ENCODE assay signal across 27 cellular contexts in genomic region chr5:135162661-135163265, GRCh38.
A peak's percentile ranks its signal among the peaks of the same experiment; 100 is the strongest.
DNase-seq lines count a peak whose midpoint lies in the region; ATAC-seq, FAIRE-seq and TF ChIP-seq lines count a peak whose summit lies in the region.
"Had no signal": no experiment of that assay in that cellular context is flagged by ENCODE, and none has a peak within 500 bp of the region (broad histone marks: within the 10 kb centered on the region; RNA-seq: fewer than 3 reads in every experiment).

No MANE protein-coding gene starts in this region.

- peaks cover 85% of the 10 kb centered on the region for H3K27me3 Mint-ChIP-seq in H9 (ENCODE audit: low read depth)

- no peaks in the 10 kb centered on the region for H3K4me1 Mint-ChIP-seq in H9
- H3K4me1 Mint-ChIP-seq: naive B cell; stimulated activated memory B cell treated with anti-CD40 and anti-IgM and Interleukin-4, amounts not matched to agents 10 μg/mL and 1 μg/mL and 100 μg/mL, for 72 hours had no signal

- no peak overlapping the region for H3T11ph ChIP-seq in H9 (ENCODE audit: low read length)

- no peaks in the 10 kb centered on the region for H3K79me1 ChIP-seq in H9 (ENCODE audit: insufficient read depth, low read depth, low read length, poor library complexity, severe bottlenecking)

- H3K27me3 ChIP-seq in H9 (ENCODE audit: insufficient read depth, low read length), result peaks cover 2% of the 10 kb centered on the region; the same call in 1 of the 2 replicates
- H3K27me3 ChIP-seq in bronchial epithelial cell (ENCODE audit: control insufficient read depth, insufficient read depth, low read length), result no peaks in the 10 kb centered on the region
- H3K27me3 ChIP-seq: adrenal gland, gastrocnemius medialis had no signal

- no peaks in the 10 kb centered on the region; a peak in 1 of 5 replicates for H3K9me3 Mint-ChIP-seq in H9

- H2AFZ ChIP-seq in H9 (ENCODE audit: low read length), result no peak overlapping the region
- H2AFZ ChIP-seq: parathyroid adenoma had no signal

- no peak overlapping the region for H3K27ac ChIP-seq in H9 (ENCODE audit: insufficient read length, low read depth, low read length)
- H3K27ac ChIP-seq: adrenal gland, breast epithelium, epithelial cell of prostate, gastrocnemius medialis, parathyroid adenoma, thoracic aorta had no signal

- FAIRE-seq in bronchial epithelial cell (lab: Jason Lieb, UNC), result no peak
- FAIRE-seq: kidney had no signal

- H2AK5ac ChIP-seq in H9 (ENCODE audit: insufficient read length, low read length), result no peak overlapping the region

- H4K91ac ChIP-seq in H9 (ENCODE audit: insufficient read length, low read depth, low read length), result no peak overlapping the region

- H3K4me2 ChIP-seq in H9 (ENCODE audit: insufficient read depth, insufficient read length, low read length), result no peak overlapping the region

- no peaks in the 10 kb centered on the region for H4K20me1 ChIP-seq in H9 (ENCODE audit: control insufficient read depth, insufficient read depth, insufficient read length)

- no peak overlapping the region for H2BK15ac ChIP-seq in H9 (ENCODE audit: low read depth, low read length)

- H3K36me3 Mint-ChIP-seq in H9 (ENCODE audit: insufficient read depth in 1 of 3, low read depth in 3 of 3), result no peaks in the 10 kb centered on the region; a peak in 1 of 7 replicates

- no CpG with 5 or more reads among the region's 9 CpGs for WGBS in H9 (ENCODE audit: extremely low coverage, insufficient read length, low lambda C conversion rate)

- H3K4me3 ChIP-seq in AG10803 (ENCODE audit: low read length) (no peak overlapping the region), bronchial epithelial cell (ENCODE audit: low read depth, low read length) (no peak overlapping the region)
- H3K4me3 ChIP-seq: adrenal gland, breast epithelium, gastrocnemius medialis, lung, thoracic aorta had no signal

- ATAC-seq in HG03442 (IDR thresholded peaks at IDR 0.05; ENCODE audit: unreplicated experiment) (no peak), GM19467 (IDR thresholded peaks at IDR 0.05; ENCODE audit: unreplicated experiment) (no peak)
- ATAC-seq: gastrocnemius medialis; stimulated activated memory B cell treated with anti-CD40 and anti-IgM and Interleukin-4, amounts not matched to agents 10 μg/mL and 1 μg/mL and 100 μg/mL, for 72 hours had no signal

- H3K79me2 ChIP-seq in H9 (ENCODE audit: insufficient read depth, low read length), result no peaks in the 10 kb centered on the region
- H3K79me2 ChIP-seq: parathyroid adenoma had no signal

- no peak overlapping the region for H3K23ac ChIP-seq in H9 (ENCODE audit: insufficient read length, low read depth, low read length)

- TF ChIP-seq CTCF in AG10803 (conservative IDR thresholded peaks at IDR 0.05; ENCODE audit: low read length) (peak; percentile 29), H9 (conservative IDR thresholded peaks at IDR 0.05) (peak; percentile 40; the same call in 2 of the 3 replicates), bronchial epithelial cell (IDR thresholded peaks at IDR 0.05; ENCODE audit: insufficient read depth, low read length, severe bottlenecking) (peak; percentile 15)

- no peak overlapping the region for H3K56ac ChIP-seq in H9 (ENCODE audit: insufficient read length, low read depth, low read length)

- H3K14ac ChIP-seq in H9 (ENCODE audit: insufficient read depth, low read length), result 0 out of 2 replicates have a peak overlapping the region, but pooled peaks have one; percentile 11

- H3K4me1 ChIP-seq in H9 (ENCODE audit: insufficient read depth, low read length), result no peaks in the 10 kb centered on the region
- H3K4me1 ChIP-seq: adrenal gland, breast epithelium, gastrocnemius medialis, parathyroid adenoma had no signal

- no peak overlapping the region for H2BK20ac ChIP-seq in H9 (ENCODE audit: low read depth, low read length, poor library complexity, severe bottlenecking)

- no peak overlapping the region for H3K18ac ChIP-seq in H9 (ENCODE audit: insufficient read length, low read depth, low read length)

- H4K5ac ChIP-seq in H9 (ENCODE audit: insufficient read length, low read depth, low read length), result no peak overlapping the region

- H2BK12ac ChIP-seq in H9 (ENCODE audit: insufficient read length, low read depth, low read length), result no peak overlapping the region

- H3K4me3 Mint-ChIP-seq in H9, result no peak overlapping the region
- H3K4me3 Mint-ChIP-seq: activated CD4-positive, alpha-beta memory T cell treated with anti-CD3 and anti-CD28 coated beads for 36 hours; naive B cell; stimulated activated memory B cell treated with anti-CD40 and anti-IgM and Interleukin-4, amounts not matched to agents 10 μg/mL and 1 μg/mL and 100 μg/mL, for 72 hours had no signal

- H3K4ac ChIP-seq in H9 (ENCODE audit: low read depth, low read length), result no peak overlapping the region

- H3K23me2 ChIP-seq in H9 (ENCODE audit: insufficient read length, low read depth, low read length, poor library complexity, severe bottlenecking), result no peaks in the 10 kb centered on the region

- H4K8ac ChIP-seq in H9 (replicated peaks; ENCODE audit: insufficient read length, low read depth, low read length), result no peak overlapping the region

- no peak overlapping the region for H2BK120ac ChIP-seq in H9 (ENCODE audit: low read depth, low read length, poor library complexity, severe bottlenecking)

- no peak for DNase-seq in AG10803 (ENCODE audit: low read depth)
- no peak for DNase-seq in H9
- DNase-seq in bronchial epithelial cell (ENCODE audit: low read depth), result no peak
- DNase-seq in myocyte (ENCODE audit: low read depth), result peak; percentile 9
- DNase-seq in NCI-H2107 treated with DMSO at 0.1 percent for 48 hours (lab: John Stamatoyannopoulos, UW; ENCODE audit: unreplicated experiment), result no peak
- no peak for DNase-seq in activated CD4-positive, alpha-beta T cell treated with anti-CD3 and anti-CD28 coated beads, Interleukin-2, amount 50 U/mL, for 1 hour
- DNase-seq: activated CD4-positive, alpha-beta memory T cell treated with anti-CD3 and anti-CD28 coated beads for 36 hours; activated gamma-delta T cell treated with Interleukin-2 at 50 U/mL for 16 hours; activated T-cell treated with anti-CD3 and anti-CD28 coated beads for 4 hours; adrenal gland; COR-L47; dermis blood vessel endothelial cell; DND-41; gastrocnemius medialis; hypothalamus; kidney; naive B cell; NCI-H1417; NCI-H526 treated with DMSO at 0.1 percent for 48 hours had no signal

- H3K27ac Mint-ChIP-seq in H9, result no peak overlapping the region
- H3K27ac Mint-ChIP-seq: activated CD4-positive, alpha-beta memory T cell treated with anti-CD3 and anti-CD28 coated beads for 36 hours; naive B cell; stimulated activated memory B cell treated with anti-CD40 and anti-IgM and Interleukin-4, amounts not matched to agents 10 μg/mL and 1 μg/mL and 100 μg/mL, for 72 hours had no signal

- H3K9me3 ChIP-seq in H9 (ENCODE audit: control insufficient read depth, low read depth, low read length), result no peaks in the 10 kb centered on the region
- H3K9me3 ChIP-seq: gastrocnemius medialis had no signal

- no peaks in the 10 kb centered on the region for H3K36me3 ChIP-seq in bronchial epithelial cell (ENCODE audit: control insufficient read depth, insufficient read depth, low read length)
- H3K36me3 ChIP-seq: adrenal gland, breast epithelium, gastrocnemius medialis, thoracic aorta had no signal

- no peak overlapping the region for H3K9ac ChIP-seq in H9 (ENCODE audit: extremely low read depth, insufficient read length, low read length)
- H3K9ac ChIP-seq: parathyroid adenoma had no signal

- no peak overlapping the region for H2BK5ac ChIP-seq in H9 (ENCODE audit: insufficient read length, low read length)
